ENCODE assay signal across 9 cellular contexts in genomic region chr17:79114455-79115301, GRCh38. TPM values are rescaled to one million over a fixed set of nuclear protein-coding genes. Genes with fewer than 3 reads are reported as not detected.
A peak's percentile ranks its signal among the peaks of the same experiment; 100 is the strongest.
DNase-seq lines count a peak whose midpoint lies in the region; ATAC-seq and TF ChIP-seq lines count a peak whose summit lies in the region.
"Had no signal": no experiment of that assay in that cellular context is flagged by ENCODE, and none has a peak within 500 bp of the region (broad histone marks: within the 10 kb centered on the region; RNA-seq: fewer than 3 reads in every experiment).

No MANE protein-coding gene starts in this region.

- no peaks in the 10 kb centered on the region for H3K36me3 ChIP-seq in testis (ENCODE audit: low read depth, missing control alignments)
- H3K36me3 ChIP-seq in osteoblast (ENCODE audit: insufficient read depth, low read length): no peaks in the 10 kb centered on the region

- DNase-seq in M059J (ENCODE audit: low read depth): peak; percentile 46
- DNase-seq in NCI-H526 treated with DMSO at 0.1 percent for 48 hours (lab: John Stamatoyannopoulos, UW): peak; percentile 36
- DNase-seq in left cardiac atrium: peak; percentile 73
- DNase-seq in testis: peak; percentile 44
- DNase-seq in osteoblast (ENCODE audit: insufficient read length, low spot score, missing footprints): no peak
- no peak for DNase-seq in stimulated activated naive CD8-positive, alpha-beta T cell treated with anti-CD3 and anti-CD28 coated beads, Interleukin-15, amount 100 ng/mL, for 72 hours
- DNase-seq in GM13977 (ENCODE audit: low spot score): no peak
- DNase-seq: activated T-cell treated with anti-CD3 and anti-CD28 coated beads for 4 hours had no signal

- no peak for TF ChIP-seq POLR2A in testis (IDR thresholded peaks at IDR 0.05)

- 61 to 67% methylated on average over 20 to 28 of the region's 30 CpGs for WGBS in testis, 2 donors

- TF ChIP-seq CTCF in testis (IDR thresholded peaks at IDR 0.05) (no peak), osteoblast (IDR thresholded peaks at IDR 0.05; ENCODE audit: extremely low read depth, low read depth, low read length) (no peak), GM13977 (IDR thresholded peaks at IDR 0.05; ENCODE audit: extremely low read depth, insufficient read depth, missing control alignments) (no peak)

- ATAC-seq in left cardiac atrium (peak; percentile 73 to 90), GM21447 (IDR thresholded peaks at IDR 0.05; ENCODE audit: unreplicated experiment) (no peak)
- ATAC-seq in stimulated activated naive CD8-positive, alpha-beta T cell treated with anti-CD3 and anti-CD28 coated beads, Interleukin-15, amount 100 ng/mL, for 72 hours: no peak

- no peak overlapping the region for H2AFZ ChIP-seq in osteoblast (ENCODE audit: low read length)

- no peaks in the 10 kb centered on the region for H3K4me1 Mint-ChIP-seq in stimulated activated naive CD8-positive, alpha-beta T cell treated with anti-CD3 and anti-CD28 coated beads, Interleukin-15, amount 100 ng/mL, for 72 hours

- in situ Hi-C loops in GM13977 (cut with MboI; ENCODE audit: low pct_unique_long_range_greater_than_20kb, low sequenced_read_pairs, unreplicated experiment): no loop called here

- no peak overlapping the region for H3K4me3 ChIP-seq in testis
- H3K4me3 ChIP-seq in osteoblast (ENCODE audit: insufficient read depth, low read length): no peak overlapping the region

- H3K4me3 Mint-ChIP-seq in stimulated activated naive CD8-positive, alpha-beta T cell treated with anti-CD3 and anti-CD28 coated beads, Interleukin-15, amount 100 ng/mL, for 72 hours: no peak overlapping the region

- H3K4me1 ChIP-seq in testis (no peaks in the 10 kb centered on the region), osteoblast (ENCODE audit: insufficient read depth, low read length) (no peaks in the 10 kb centered on the region)

- H3K9me3 Mint-ChIP-seq in stimulated activated naive CD8-positive, alpha-beta T cell treated with anti-CD3 and anti-CD28 coated beads, Interleukin-15, amount 100 ng/mL, for 72 hours: no peaks in the 10 kb centered on the region

- H3K79me2 ChIP-seq in osteoblast (ENCODE audit: insufficient read depth, low read length): no peaks in the 10 kb centered on the region

- no peaks in the 10 kb centered on the region for H3K27me3 ChIP-seq in testis
- H3K27me3 ChIP-seq in osteoblast (ENCODE audit: insufficient read depth, low read length): peaks cover 13% of the 10 kb centered on the region

- H3K27ac Mint-ChIP-seq in stimulated activated naive CD8-positive, alpha-beta T cell treated with anti-CD3 and anti-CD28 coated beads, Interleukin-15, amount 100 ng/mL, for 72 hours: peak overlapping the region in 1 of 2 donors; percentile 34

- H3K9me3 ChIP-seq in testis: no peaks in the 10 kb centered on the region
- no peaks in the 10 kb centered on the region for H3K9me3 ChIP-seq in osteoblast (ENCODE audit: low read depth, low read length)

- H3K27ac ChIP-seq in testis: no peak overlapping the region
- no peak overlapping the region for H3K27ac ChIP-seq in osteoblast (ENCODE audit: low read depth, low read length)

- intact Hi-C loops in left cardiac atrium (cut with DNase I): no loop called here
- intact Hi-C loops in testis (cut with DNase I; ENCODE audit: low total_unique reads): no loop called here

- peaks cover 15% of the 10 kb centered on the region for H3K27me3 Mint-ChIP-seq in stimulated activated naive CD8-positive, alpha-beta T cell treated with anti-CD3 and anti-CD28 coated beads, Interleukin-15, amount 100 ng/mL, for 72 hours

- no peaks in the 10 kb centered on the region for H4K20me1 ChIP-seq in osteoblast (ENCODE audit: insufficient read depth, low read length)

- no peak overlapping the region for H3K4me2 ChIP-seq in osteoblast (ENCODE audit: insufficient read depth, low read length)

RNA-seq across cellular contexts. Expression of gene ENGASE, which starts 40.1 kb away (rescaled TPM):
- total RNA-seq in M059J (2014; rRNA removed; shearing (Covaris generic)): 1.4 and 5.0 TPM in 2 replicates
- total RNA-seq in left cardiac atrium: 10 to 100 TPM; 34.5 to 47.5 TPM
- total RNA-seq in testis: 10 to 100 TPM; 34.9 to 48.5 TPM
- 20.3 TPM for polyA plus RNA-seq in testis (ENCODE audit: insufficient read depth, low read depth, low replicate concordance)
- total RNA-seq in osteoblast: 11.8 and 14.5 TPM in 2 replicates

Comparison
In these comparisons a context has a peak if more than half of its experiments do, and no peak if none do; other contexts are left out.
1. DNase-seq: peak in M059J (single experiment), NCI-H526 treated with DMSO at 0.1 percent for 48 hours (single experiment), left cardiac atrium (single experiment) and testis (single experiment); none in osteoblast (single experiment), stimulated activated naive CD8-positive, alpha-beta T cell treated with anti-CD3 and anti-CD28 coated beads, Interleukin-15, amount 100 ng/mL, for 72 hours (0 of 2) and GM13977 (single experiment).
2. ATAC-seq: peak in left cardiac atrium (2 of 2); none in GM21447 (single experiment) and stimulated activated naive CD8-positive, alpha-beta T cell treated with anti-CD3 and anti-CD28 coated beads, Interleukin-15, amount 100 ng/mL, for 72 hours (single experiment).